Comparison of ENCODE assay signal across 8 cellular contexts in the genomic region with DNA sequence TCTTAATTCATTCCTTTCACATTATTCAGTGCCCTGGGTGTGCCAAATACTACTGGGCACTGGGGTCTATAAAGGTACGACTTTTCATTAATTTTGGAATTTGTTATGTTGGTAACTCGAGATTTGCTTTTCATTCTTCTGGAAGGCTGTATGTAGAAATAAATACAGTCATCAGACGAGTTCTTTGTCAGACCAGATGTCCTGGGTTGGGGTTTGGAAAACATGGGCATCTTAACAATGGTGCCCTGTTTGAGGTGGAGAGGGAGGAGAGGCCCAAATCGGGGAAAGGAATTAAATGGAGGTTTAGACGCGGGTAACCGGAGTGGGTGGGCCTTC. TPM values are rescaled to one million over a fixed set of nuclear protein-coding genes. Genes with fewer than 3 reads are reported as not detected.
DNase-seq lines count a peak whose midpoint lies in the region; ATAC-seq, FAIRE-seq and TF ChIP-seq lines count a peak whose summit lies in the region.

No MANE protein-coding gene starts in this region.

- peaks cover 2% of the 10 kb centered on the region for H3K27me3 Mint-ChIP-seq in CD4-positive, alpha-beta T cell

- TF ChIP-seq EP300 in esophagus muscularis mucosa (IDR thresholded peaks at IDR 0.05) (no peak), ovary (IDR thresholded peaks at IDR 0.05) (no peak)

- no peak for TF ChIP-seq CTCF in CD4-positive, alpha-beta T cell (IDR thresholded peaks at IDR 0.05)
- TF ChIP-seq CTCF in Panc1 (IDR thresholded peaks at IDR 0.05), result no peak
- no peak for TF ChIP-seq CTCF in esophagus muscularis mucosa (IDR thresholded peaks at IDR 0.05)
- TF ChIP-seq CTCF in ovary (IDR thresholded peaks at IDR 0.05), result no peak

- H3K4me3 ChIP-seq in Panc1 (ENCODE audit: low read depth in 2 of 2, low read length in 2 of 2) (peak overlapping the region; percentile 72 to 93), esophagus muscularis mucosa (peak overlapping the region; percentile 75 to 97 (median 92)), ovary (peak overlapping the region; percentile 95)

- H3K4me1 Mint-ChIP-seq in CD4-positive, alpha-beta T cell (ENCODE audit: low read depth), result peaks cover 17% of the 10 kb centered on the region

- no peaks in the 10 kb centered on the region for H3K9me3 Mint-ChIP-seq in CD4-positive, alpha-beta T cell

- peak overlapping the region; percentile 81 for H3K27ac Mint-ChIP-seq in CD4-positive, alpha-beta T cell

- no peak for TF ChIP-seq POLR2A in esophagus muscularis mucosa (IDR thresholded peaks at IDR 0.05; ENCODE audit: low read depth)
- no peak for TF ChIP-seq POLR2A in ovary (IDR thresholded peaks at IDR 0.05)
- no peak for TF ChIP-seq POLR2A in GM12891 (IDR thresholded peaks at IDR 0.05; ENCODE audit: low read depth, low read length)

- no peak for FAIRE-seq in GM12891 (lab: Jason Lieb, UNC)

- no peaks in the 10 kb centered on the region for H3K27me3 ChIP-seq in CD4-positive, alpha-beta T cell (ENCODE audit: control insufficient read depth, insufficient read depth, low read length)
- H3K27me3 ChIP-seq in Panc1 (ENCODE audit: control insufficient read depth, insufficient read depth, low read length) (no peaks in the 10 kb centered on the region), esophagus muscularis mucosa (no peaks in the 10 kb centered on the region), ovary (no peaks in the 10 kb centered on the region)

- intact Hi-C loops in CD4-positive, alpha-beta T cell (cut with DNase I, micrococcal nuclease), result loop anchor here in 1 of 2 experiments (1.0 to 10.0 kb wide), 3 partner anchors 255 to 345 kb away; a partner anchor contains a TSS
- intact Hi-C loops in Panc1 (cut with micrococcal nuclease; ENCODE audit: unreplicated experiment) (no loop called here), esophagus muscularis mucosa (cut with DNase I) (loop anchor here (2.0 kb wide), 2 partner anchors 105 to 235 kb away; no protein-coding TSS in a partner anchor), ovary (cut with DNase I) (no loop called here)

- H3K4me3 Mint-ChIP-seq in CD4-positive, alpha-beta T cell, result peak overlapping the region; percentile 99

- POLR2A ChIA-PET in CD4-positive, alpha-beta T cell (lab: Charles Lee), result interaction anchor here (0.9 to 2.3 kb wide), 7 partner anchors 9 to 1369 kb away, joined by 3 to 10 read pairs (median 4); a partner anchor contains a TSS
- POLR2A ChIA-PET in Panc1 (lab: Charles Lee), result no interaction called here

- no peak overlapping the region for H3K27ac ChIP-seq in CD4-positive, alpha-beta T cell (ENCODE audit: low read depth, low read length)
- H3K27ac ChIP-seq in Panc1 (ENCODE audit: low read length) (peak overlapping the region; percentile 79), esophagus muscularis mucosa (replicated peaks in 1 of 4) (peak overlapping the region; percentile 80 to 86 (median 84)), ovary (no peak overlapping the region)

- H3K4me1 ChIP-seq in Panc1 (ENCODE audit: control insufficient read depth, insufficient read depth, low read length) (peaks cover 9% of the 10 kb centered on the region), esophagus muscularis mucosa (peaks cover 0 to 15% (median 12%) of the 10 kb centered on the region in 4 donors), ovary (ENCODE audit: insufficient read depth) (no peaks in the 10 kb centered on the region)

- no peaks in the 10 kb centered on the region for H3K9me3 ChIP-seq in CD4-positive, alpha-beta T cell (ENCODE audit: control insufficient read depth, low read length)
- H3K9me3 ChIP-seq in Panc1 (ENCODE audit: control insufficient read depth, insufficient read depth, low read depth, low read length), result no peaks in the 10 kb centered on the region
- H3K9me3 ChIP-seq in esophagus muscularis mucosa, result no peaks in the 10 kb centered on the region
- no peaks in the 10 kb centered on the region for H3K9me3 ChIP-seq in ovary

- CTCF ChIA-PET in CD4-positive, alpha-beta T cell (lab: Charles Lee), result no interaction called here
- CTCF ChIA-PET in Panc1 (lab: Charles Lee), result no interaction called here

- H3K36me3 ChIP-seq in Panc1 (ENCODE audit: control insufficient read depth, insufficient read depth, low read length) (no peaks in the 10 kb centered on the region; the same call in 1 of the 2 replicates), esophagus muscularis mucosa (no peaks in the 10 kb centered on the region), ovary (no peaks in the 10 kb centered on the region)

- no peak for ATAC-seq in CD4-positive, alpha-beta T cell (ENCODE audit: poor library complexity)
- ATAC-seq in Panc1 (no peak), GM21528 (IDR thresholded peaks at IDR 0.05; ENCODE audit: low FRiP score, unreplicated experiment) (no peak)

- DNase-seq in CD4-positive, alpha-beta T cell, result no peak
- DNase-seq in Panc1 (ENCODE audit: low read depth, low spot score), result no peak
- DNase-seq in esophagus muscularis mucosa (ENCODE audit: extremely low spot score), result no peak
- no peak for DNase-seq in ovary
- DNase-seq in NCI-H2196 (lab: John Stamatoyannopoulos, UW; ENCODE audit: unreplicated experiment), result no peak
- DNase-seq in NCI-H526 (lab: John Stamatoyannopoulos, UW), result no peak
- DNase-seq in GM12891 (ENCODE audit: insufficient read length, low spot score), result no peak

- peaks cover 12% of the 10 kb centered on the region for H3K36me3 Mint-ChIP-seq in CD4-positive, alpha-beta T cell (ENCODE audit: low read depth)

- BruUV-seq in Panc1 (replicated peaks; lab: Mats Ljungman, UMichigan), result no TSS peak

- in situ Hi-C loops in Panc1 (cut with HindIII; ENCODE audit: low pct_unique_long_range_greater_than_20kb, low sequenced_read_pairs), result no loop called here

- 24% methylated on average over 7 of the region's 7 CpGs for WGBS in esophagus muscularis mucosa
- 16 to 24% (median 17%) methylated on average over 7 of the region's 7 CpGs for WGBS in ovary, 3 donors

TF ChIP-seq in GM12891, 5 proteins besides CTCF, POLR2A, EP300 and RAD21:
- TF ChIP-seq SPI1 (IDR thresholded peaks at IDR 0.05; ENCODE audit: low read depth, low read length) (no peak), POU2F2 (IDR thresholded peaks at IDR 0.05; ENCODE audit: low read depth, low read length) (no peak), TAF1 (IDR thresholded peaks at IDR 0.05; ENCODE audit: low read depth, low read length) (no peak), POLR2AphosphoS5 (IDR thresholded peaks at IDR 0.05; ENCODE audit: low read depth, low read length) (no peak), PAX5 (IDR thresholded peaks at IDR 0.05; ENCODE audit: insufficient read depth, low read length, severe bottlenecking) (no peak)

RNA-seq across cellular contexts. Expression of a gene that starts 0.7 kb away (rescaled TPM):
- total RNA-seq in CD4-positive, alpha-beta T cell, result 1 to 10 TPM; 3.2 TPM
- total RNA-seq in Panc1 (2021; ENCODE audit: unreplicated experiment) (22.8 TPM), esophagus muscularis mucosa (10 to 100 TPM in 1 of 4 donors, 1 to 10 TPM in 3; 9.6 to 13.2 (median 9.8) TPM), ovary (10 to 100 TPM; 12.2 to 23.2 (median 17.5) TPM)
- 8.3 TPM for polyA plus RNA-seq in Panc1 (2012; ENCODE audit: insufficient read length)
- 10 to 100 TPM; 13.0 to 15.6 TPM for polyA plus RNA-seq in ovary
- polyA plus RNA-seq in GM12891 (2012; ENCODE audit: low read depth, missing spikeins), result 0.41 TPM

Comparison
In these comparisons a context has a peak if more than half of its experiments do, and no peak if none do; other contexts are left out.
1. H3K27ac ChIP-seq: peak in Panc1 (single experiment) and esophagus muscularis mucosa (4 of 4); none in CD4-positive, alpha-beta T cell (single experiment) and ovary (0 of 2).
2. Peak in every context shown above with its lines, with median percentiles within 50 percentile points of each other: H3K4me3 ChIP-seq.